ENCODE assay signal across 24 cellular contexts in the genomic region with DNA sequence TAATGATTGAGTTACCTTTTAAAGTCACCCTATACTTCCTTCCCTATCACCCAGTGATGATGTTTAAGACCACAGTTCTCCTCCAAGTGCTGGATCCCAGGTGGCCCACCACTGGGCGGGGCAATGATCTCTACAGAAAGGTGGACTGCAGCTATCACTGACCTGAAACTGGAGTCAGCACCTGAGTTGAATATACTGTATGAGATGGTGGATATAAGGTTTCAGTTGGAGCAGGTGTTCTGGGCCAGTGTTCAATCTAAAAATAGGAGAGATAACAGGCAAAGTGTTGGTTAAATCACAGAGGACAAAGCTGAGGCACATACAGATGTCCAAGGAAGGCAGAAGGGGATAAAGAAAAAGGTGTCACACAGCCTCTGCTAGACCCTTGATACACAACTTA.
DNase-seq lines count a peak whose midpoint lies in the region; TF ChIP-seq lines count a peak whose summit lies in the region.
"Had no signal": no experiment of that assay in that cellular context is flagged by ENCODE, and none has a peak within 500 bp of the region (broad histone marks: within the 10 kb centered on the region; RNA-seq: fewer than 3 reads in every experiment).

No MANE protein-coding gene starts in this region.

- H3K36me3 Mint-ChIP-seq in endothelial cell (ENCODE audit: low read depth, unreplicated experiment) = peaks cover 21% of the 10 kb centered on the region
- H3K36me3 Mint-ChIP-seq: activated naive CD4-positive, alpha-beta T cell treated with anti-CD3 and anti-CD28 coated beads, Interleukin-2, amount 50 U/mL, for 24 hours had no signal

- peak overlapping the region; percentile 5 for H3K4me3 Mint-ChIP-seq in endothelial cell (ENCODE audit: unreplicated experiment)
- H3K4me3 Mint-ChIP-seq: activated CD4-positive, alpha-beta memory T cell treated with anti-CD3 and anti-CD28 coated beads, Interleukin-2, amount 10 ng/mL, durations not matched to agents 7 days and 5 days; activated naive CD4-positive, alpha-beta T cell treated with anti-CD3 and anti-CD28 coated beads, Interleukin-2, amount 50 U/mL, for 24 hours; brain; H9; nephron progenitor cell; T-helper 2 cell treated with Interferon-gamma antibody and Interleukin-4, amounts not matched to agents 5 μg/mL and 100 μg/mL, for 36 hours had no signal

- peaks cover 7% of the 10 kb centered on the region for H3K27me3 Mint-ChIP-seq in endothelial cell (ENCODE audit: unreplicated experiment)
- H3K27me3 Mint-ChIP-seq: activated CD4-positive, alpha-beta memory T cell treated with anti-CD3 and anti-CD28 coated beads, Interleukin-2, amount 10 ng/mL, durations not matched to agents 7 days and 5 days; brain had no signal

- peak overlapping the region; percentile 16 for H3K27ac Mint-ChIP-seq in endothelial cell (ENCODE audit: unreplicated experiment)
- H3K27ac Mint-ChIP-seq: activated CD4-positive, alpha-beta memory T cell treated with anti-CD3 and anti-CD28 coated beads, Interleukin-2, amount 10 ng/mL, durations not matched to agents 7 days and 5 days; activated naive CD4-positive, alpha-beta T cell treated with anti-CD3 and anti-CD28 coated beads, Interleukin-2, amount 50 U/mL, for 24 hours; activated T-helper 2 cell treated with anti-CD3 and anti-CD28 coated beads, Interferon-gamma antibody, Interleukin-2, Interleukin-4, amounts not matched to agents 10 μg/mL and 5 μg/mL and 100 μg/mL, durations not matched to agents 14 hours and 24 hours and 36 hours; brain; H9; nephron progenitor cell; T-helper 2 cell treated with Interferon-gamma antibody and Interleukin-4, amounts not matched to agents 5 μg/mL and 100 μg/mL, for 36 hours had no signal

- no peak for TF ChIP-seq CTCF in endothelial cell (IDR thresholded peaks at IDR 0.05; ENCODE audit: unreplicated experiment)

- H3K9me3 Mint-ChIP-seq in endothelial cell (ENCODE audit: unreplicated experiment) = no peaks in the 10 kb centered on the region
- H3K9me3 Mint-ChIP-seq: activated CD4-positive, alpha-beta memory T cell treated with anti-CD3 and anti-CD28 coated beads, Interleukin-2, amount 10 ng/mL, durations not matched to agents 7 days and 5 days; activated naive CD4-positive, alpha-beta T cell treated with anti-CD3 and anti-CD28 coated beads, Interleukin-2, amount 50 U/mL, for 24 hours; activated T-helper 2 cell treated with anti-CD3 and anti-CD28 coated beads, Interferon-gamma antibody, Interleukin-2, Interleukin-4, amounts not matched to agents 10 μg/mL and 5 μg/mL and 100 μg/mL, durations not matched to agents 14 hours and 24 hours and 36 hours; H9; nephron progenitor cell; T-helper 2 cell treated with Interferon-gamma antibody and Interleukin-4, amounts not matched to agents 5 μg/mL and 100 μg/mL, for 36 hours had no signal

- H3K4me1 Mint-ChIP-seq in endothelial cell (ENCODE audit: unreplicated experiment) = peaks cover 39% of the 10 kb centered on the region

- DNase-seq in DMS53 treated with DMSO at 0.1 percent for 48 hours (lab: John Stamatoyannopoulos, UW; ENCODE audit: unreplicated experiment) (peak; percentile 29), NCI-H146 (lab: John Stamatoyannopoulos, UW) (peak; percentile 93), NCI-H2171 treated with DMSO at 0.1 percent for 48 hours (lab: John Stamatoyannopoulos, UW) (peak; percentile 87), endothelial cell (ENCODE audit: low spot score) (no peak), UCSD-AML1 (lab: John Stamatoyannopoulos, UW; ENCODE audit: unreplicated experiment) (no peak), pons (ENCODE audit: low spot score) (no peak)
- no peak for DNase-seq in stimulated activated CD4-positive, alpha-beta T cell treated with anti-CD3 and anti-CD28 coated beads, Interleukin-12 subunit alpha, Interleukin-12 subunit beta, amount 100 ng/mL, for 4 hours
- DNase-seq: activated CD4-positive, alpha-beta memory T cell treated with anti-CD3 and anti-CD28 coated beads, Interleukin-2, amount 10 ng/mL, durations not matched to agents 7 days and 5 days; amniotic stem cell; dorsolateral prefrontal cortex; foreskin melanocyte; H9; Karpas-422; kidney glomerular epithelial cell; NCI-H1436; NCI-H226; nephron progenitor cell; SIG-M5; stimulated activated naive CD4-positive, alpha-beta T cell; upper lobe of right lung had no signal

Comparison
In these comparisons a context has a peak if more than half of its experiments do, and no peak if none do; other contexts are left out.
1. DNase-seq: peak in DMS53 treated with DMSO at 0.1 percent for 48 hours (single experiment), NCI-H146 (single experiment) and NCI-H2171 treated with DMSO at 0.1 percent for 48 hours (single experiment); none in endothelial cell (single experiment), UCSD-AML1 (single experiment), pons (single experiment) and stimulated activated CD4-positive, alpha-beta T cell treated with anti-CD3 and anti-CD28 coated beads, Interleukin-12 subunit alpha, Interleukin-12 subunit beta, amount 100 ng/mL, for 4 hours (single experiment).